ENCODE assay signal across 9 cellular contexts in the genomic region with DNA sequence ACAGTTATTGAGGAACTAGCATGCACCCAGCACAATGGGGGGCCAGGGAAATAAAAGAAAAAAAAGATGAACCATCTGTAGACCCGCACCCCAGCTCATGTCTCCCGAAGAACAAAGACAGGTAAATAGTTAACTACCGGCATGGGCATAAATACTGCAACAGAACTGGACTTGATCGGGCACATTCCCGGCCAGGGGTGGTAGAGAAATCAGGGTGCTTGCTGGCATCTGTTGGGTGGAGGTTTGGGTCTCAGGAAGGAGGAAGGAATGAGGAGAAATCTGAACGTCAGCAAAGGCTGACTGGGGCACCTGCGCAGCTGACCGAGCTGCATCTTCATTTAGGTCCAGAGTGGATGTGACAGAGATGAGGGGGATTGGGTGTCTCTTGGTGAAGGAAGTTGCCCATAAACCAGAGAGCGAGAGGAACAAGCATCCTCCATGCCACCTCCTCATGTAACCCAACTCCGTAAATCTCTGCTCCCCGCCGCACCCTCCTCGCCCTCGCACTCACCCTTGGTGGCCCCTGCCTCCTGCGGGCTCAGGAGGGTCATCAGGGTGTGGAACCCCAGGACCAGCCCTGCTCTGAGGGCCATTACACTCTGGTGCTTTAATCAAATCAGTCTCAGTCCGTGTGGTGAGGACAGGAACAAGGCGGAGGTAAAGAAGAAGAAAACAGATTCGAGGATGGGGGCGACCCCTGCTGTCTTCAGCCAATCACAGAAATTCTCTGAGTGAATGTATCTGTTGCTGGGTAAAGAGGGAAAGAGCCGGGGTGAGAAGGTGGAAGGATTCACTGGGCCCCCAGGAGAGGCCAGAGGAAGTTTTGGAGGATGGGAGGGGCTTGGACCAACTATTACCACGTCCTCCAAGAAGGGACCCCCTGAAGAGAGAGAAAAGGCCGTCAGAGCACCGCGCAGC. TPM values are rescaled to one million over a fixed set of nuclear protein-coding genes. Genes with fewer than 3 reads are reported as not detected.
DNase-seq lines count a peak whose midpoint lies in the region; ATAC-seq, FAIRE-seq and TF ChIP-seq lines count a peak whose summit lies in the region.
"Had no signal": no experiment of that assay in that cellular context is flagged by ENCODE, and none has a peak within 500 bp of the region (broad histone marks: within the 10 kb centered on the region; RNA-seq: fewer than 3 reads in every experiment).

A gene (minus strand): TSS at position 648 of the 918 bp plus-strand sequence.

- FAIRE-seq in H54 (lab: Jason Lieb, UNC), result no peak

- peaks cover 39% of the 10 kb centered on the region for H3K27me3 ChIP-seq in adipocyte (replicated peaks; ENCODE audit: control insufficient read depth, insufficient read depth, low read length)

- H3K9ac ChIP-seq in adipocyte (ENCODE audit: low read length), result peak within 1 kb of the TSS; percentile 2

- no peak for TF ChIP-seq POLR2A in H54 (IDR thresholded peaks at IDR 0.05; ENCODE audit: low read depth, low read length)

- peaks cover 0 to 13% (median 3%) of the 10 kb centered on the region in 3 donors for H3K27me3 Mint-ChIP-seq in immature natural killer cell (ENCODE audit: low read depth in 3 of 3)

- H3K4me3 ChIP-seq in adipocyte (ENCODE audit: low read length), result peak within 1 kb of the TSS; percentile 61

- peak within 1 kb of the TSS; percentile 68 to 77 (median 74) for H3K4me3 Mint-ChIP-seq in immature natural killer cell

- H3K9me3 Mint-ChIP-seq in immature natural killer cell, result no peaks in the 10 kb centered on the region

- H3K4me1 ChIP-seq in adipocyte (ENCODE audit: control insufficient read depth, insufficient read depth, low read length), result peaks cover 3% of the 10 kb centered on the region

- peak; percentile 92 for ATAC-seq in stimulated activated naive CD8-positive, alpha-beta T cell treated with anti-CD3 and anti-CD28 coated beads, Interleukin-15, Interleukin-2, amounts not matched to agents 100 U/mL and 50 U/mL, for 24 hours

- no peaks in the 10 kb centered on the region for H3K9me3 ChIP-seq in adipocyte (ENCODE audit: control insufficient read depth, low read length)

- no peaks in the 10 kb centered on the region for H3K36me3 Mint-ChIP-seq in immature natural killer cell

- peak; percentile 1 to 53 for DNase-seq in NCI-H524 (lab: John Stamatoyannopoulos, UW)
- DNase-seq in NCI-H524 treated with DMSO at 0.1 percent for 48 hours (lab: John Stamatoyannopoulos, UW), result no peak
- DNase-seq in H54 (ENCODE audit: insufficient read length, low spot score), result peak; percentile 17
- peak; percentile 59 to 65 for DNase-seq in NOMO-1 (lab: John Stamatoyannopoulos, UW; ENCODE audit: unreplicated experiment in 2 of 2)
- DNase-seq in adipocyte (ENCODE audit: low read depth), result peak; percentile 13
- peak; percentile 24 to 45 (median 41) for DNase-seq in immature natural killer cell
- DNase-seq in stimulated activated naive CD8-positive, alpha-beta T cell treated with anti-CD3 and anti-CD28 coated beads, Interleukin-15, Interleukin-2, amounts not matched to agents 100 U/mL and 50 U/mL, for 24 hours, result peak; percentile 62
- no peak for DNase-seq in HCEC 1CT

- peak within 1 kb of the TSS in 3 of 6 donors; percentile 70 to 81 (median 73) for H3K27ac Mint-ChIP-seq in immature natural killer cell

- H3K4me1 Mint-ChIP-seq in immature natural killer cell, result peaks cover 10 to 14% of the 10 kb centered on the region in 2 donors

- no peaks in the 10 kb centered on the region for H3K36me3 ChIP-seq in adipocyte (ENCODE audit: control insufficient read depth, insufficient read depth, low read length, severe bottlenecking)

RNA-seq across cellular contexts. Expression of the gene that starts here (rescaled TPM):
- polyA plus RNA-seq in immature natural killer cell, result 1 to 10 TPM in 2 of 3 donors, under 1 TPM in 1; 0.37 to 5.2 (median 2.8) TPM
- polyA plus RNA-seq: AG04450 had no signal

Comparison
In these comparisons a context has a peak if more than half of its experiments do, and no peak if none do; other contexts are left out.
1. DNase-seq: peak in NCI-H524 (2 of 2), H54 (single experiment), NOMO-1 (2 of 2), adipocyte (single experiment), immature natural killer cell (3 of 3) and stimulated activated naive CD8-positive, alpha-beta T cell treated with anti-CD3 and anti-CD28 coated beads, Interleukin-15, Interleukin-2, amounts not matched to agents 100 U/mL and 50 U/mL, for 24 hours (single experiment); none in NCI-H524 treated with DMSO at 0.1 percent for 48 hours (single experiment) and HCEC 1CT (single experiment).